ENCODE assay signal across 1 cellular context in genomic region chr4:148405161-148405893, GRCh38.
TF ChIP-seq lines count a peak whose summit lies in the region.

No MANE protein-coding gene starts in this region.

TF ChIP-seq in HepG2, 621 proteins besides CTCF, POLR2A, EP300 and RAD21 (continued from another document):
- TF ChIP-seq ZBTB3 (CRISPR knock-in tag; IDR thresholded peaks at IDR 0.05; ENCODE audit: borderline replicate concordance, low read depth) (no peak), MYNN (CRISPR knock-in tag; IDR thresholded peaks at IDR 0.05; ENCODE audit: low read depth) (no peak)
TF ChIP-seq in HepG2: peak in this region for 0.
